20 cellular contexts compared by ENCODE assay signal in genomic region chr10:14906765-14907164, GRCh38. TPM values are rescaled to one million over a fixed set of nuclear protein-coding genes. Genes with fewer than 3 reads are reported as not detected.
DNase-seq lines count a peak whose midpoint lies in the region; ATAC-seq, FAIRE-seq and TF ChIP-seq lines count a peak whose summit lies in the region.
"Had no signal": no experiment of that assay in that cellular context is flagged by ENCODE, and none has a peak within 500 bp of the region (broad histone marks: within the 10 kb centered on the region; RNA-seq: fewer than 3 reads in every experiment).

No MANE protein-coding gene starts in this region.

- peaks cover 7% of the 10 kb centered on the region for H3K9me3 Mint-ChIP-seq in CD8-positive, alpha-beta T cell
- H3K9me3 Mint-ChIP-seq in naive thymus-derived CD4-positive, alpha-beta T cell = peaks cover 0 to 14% (median 2%) of the 10 kb centered on the region in 11 donors

- H3K4me3 Mint-ChIP-seq in CD8-positive, alpha-beta T cell = no peak overlapping the region
- no peak overlapping the region for H3K4me3 Mint-ChIP-seq in naive thymus-derived CD4-positive, alpha-beta T cell
- H3K4me3 Mint-ChIP-seq: CD4-positive, alpha-beta memory T cell had no signal

- peaks cover 31% of the 10 kb centered on the region for H3K36me3 ChIP-seq in CD8-positive, alpha-beta T cell (ENCODE audit: insufficient read depth, low read length)
- peaks cover 72 to 96% of the 10 kb centered on the region in 2 experiments for H3K36me3 ChIP-seq in HEK293 (ENCODE audit: control insufficient read depth in 2 of 2, insufficient read depth in 1 of 2, low read length in 2 of 2)
- peaks cover 6 to 37% (median 22%) of the 10 kb centered on the region in 3 experiments for H3K36me3 ChIP-seq in naive thymus-derived CD4-positive, alpha-beta T cell (ENCODE audit: control insufficient read depth in 2 of 3, insufficient read depth in 3 of 3, low read length in 3 of 3)

- POLR2A ChIA-PET in CD8-positive, alpha-beta T cell (lab: Charles Lee) = no interaction called here
- POLR2A ChIA-PET in HEK293 (lab: Yijun Ruan, JAX) = no interaction called here
- POLR2A ChIA-PET in naive thymus-derived CD4-positive, alpha-beta T cell (lab: Charles Lee) = interaction anchor here (0.6 kb wide), 1 partner anchor 28 kb away, joined by 3 read pairs; the partner anchor contains the start of gene SUV39H2

- peaks cover 50% of the 10 kb centered on the region for H3K36me3 Mint-ChIP-seq in CD8-positive, alpha-beta T cell
- peaks cover 24 to 46% (median 44%) of the 10 kb centered on the region in 5 donors for H3K36me3 Mint-ChIP-seq in naive thymus-derived CD4-positive, alpha-beta T cell

- DNase-seq in CD8-positive, alpha-beta T cell = no peak
- DNase-seq in GM12892 (ENCODE audit: insufficient read length) (no peak), anterior cingulate cortex (lab: John Stamatoyannopoulos, UW) (no peak), DMS114 treated with DMSO at 0.1 percent for 48 hours (lab: John Stamatoyannopoulos, UW; ENCODE audit: unreplicated experiment) (no peak), NCI-H1436 treated with DMSO at 0.1 percent for 48 hours (lab: John Stamatoyannopoulos, UW) (no peak)
- no peak for DNase-seq in naive thymus-derived CD4-positive, alpha-beta T cell
- DNase-seq: ACHN; BE2C; C1 segment of cervical spinal cord; Calu3; CD4-positive, alpha-beta memory T cell; DMS53; DND-41; EL; GOT3; H7 had no signal

- no peak for TF ChIP-seq CTCF in CD8-positive, alpha-beta T cell (IDR thresholded peaks at IDR 0.05)
- no peak for TF ChIP-seq CTCF in HEK293 (tag by site-specific recombination; IDR thresholded peaks at IDR 0.05)

- ATAC-seq in CD8-positive, alpha-beta T cell = no peak
- ATAC-seq in naive thymus-derived CD4-positive, alpha-beta T cell = no peak

- no peak overlapping the region for H3K4me3 ChIP-seq in CD8-positive, alpha-beta T cell (ENCODE audit: low read depth, low read length)
- no peak overlapping the region for H3K4me3 ChIP-seq in HEK293 (ENCODE audit: low read depth, low read length)
- no peak overlapping the region for H3K4me3 ChIP-seq in naive thymus-derived CD4-positive, alpha-beta T cell (ENCODE audit: low read length)

- FAIRE-seq in GM12892 (lab: Jason Lieb, UNC) = peak; percentile 51
- FAIRE-seq: A204.1 had no signal

- intact Hi-C loops in CD8-positive, alpha-beta T cell (cut with DNase I, micrococcal nuclease) = loop anchor here in 1 of 2 experiments (5.0 kb wide), 1 partner anchor 46 kb away; the partner anchor contains the start of gene DCLRE1C
- intact Hi-C loops in naive thymus-derived CD4-positive, alpha-beta T cell (cut with micrococcal nuclease) = no loop called here

- peaks cover 13% of the 10 kb centered on the region for H3K4me1 Mint-ChIP-seq in CD8-positive, alpha-beta T cell (ENCODE audit: low read depth)
- peaks cover 0 to 33% (median 19%) of the 10 kb centered on the region in 7 donors for H3K4me1 Mint-ChIP-seq in naive thymus-derived CD4-positive, alpha-beta T cell

- TF ChIP-seq POLR2A in GM12892 (IDR thresholded peaks at IDR 0.05; ENCODE audit: low read depth, low read length) = no peak

- no peaks in the 10 kb centered on the region for H3K27me3 Mint-ChIP-seq in CD8-positive, alpha-beta T cell (ENCODE audit: low read depth)
- H3K27me3 Mint-ChIP-seq in naive thymus-derived CD4-positive, alpha-beta T cell = no peaks in the 10 kb centered on the region
- H3K27me3 Mint-ChIP-seq: CD4-positive, alpha-beta memory T cell had no signal

- H3K9me3 ChIP-seq in CD8-positive, alpha-beta T cell (ENCODE audit: low read length) = no peaks in the 10 kb centered on the region
- no peaks in the 10 kb centered on the region for H3K9me3 ChIP-seq in HEK293 (ENCODE audit: control insufficient read depth, insufficient read depth, low read depth, low read length)
- no peaks in the 10 kb centered on the region for H3K9me3 ChIP-seq in naive thymus-derived CD4-positive, alpha-beta T cell (ENCODE audit: control insufficient read depth in 2 of 3, low read length in 3 of 3)
- H3K9me3 ChIP-seq: BE2C had no signal

- H3K27ac Mint-ChIP-seq in CD8-positive, alpha-beta T cell = peak overlapping the region; percentile 10
- H3K27ac Mint-ChIP-seq in naive thymus-derived CD4-positive, alpha-beta T cell = peak overlapping the region in 5 of 9 donors; percentile 9 to 80 (median 62)

- H3K27ac ChIP-seq in CD8-positive, alpha-beta T cell (ENCODE audit: low read depth, low read length) = no peak overlapping the region
- no peak overlapping the region for H3K27ac ChIP-seq in HEK293 (ENCODE audit: extremely low read depth, low read depth, low read length)
- H3K27ac ChIP-seq in naive thymus-derived CD4-positive, alpha-beta T cell (ENCODE audit: low read depth, low read length) = no peak overlapping the region

- CTCF ChIA-PET in CD8-positive, alpha-beta T cell (lab: Charles Lee) = no interaction called here
- CTCF ChIA-PET in HEK293 (lab: Yijun Ruan, JAX) = interaction anchor here (0.6 kb wide), 1 partner anchor 20 kb away, joined by 4 read pairs; no protein-coding TSS in a partner anchor
- CTCF ChIA-PET in naive thymus-derived CD4-positive, alpha-beta T cell (lab: Charles Lee) = interaction anchor here (0.6 kb wide), 2 partner anchors 343 to 449 kb away, joined by 3 to 5 read pairs; no protein-coding TSS in a partner anchor

- no peaks in the 10 kb centered on the region for H3K27me3 ChIP-seq in CD8-positive, alpha-beta T cell (ENCODE audit: insufficient read depth, low read length)
- H3K27me3 ChIP-seq in naive thymus-derived CD4-positive, alpha-beta T cell (ENCODE audit: control insufficient read depth in 2 of 2, insufficient read depth in 2 of 2, low read length in 2 of 2) = no peaks in the 10 kb centered on the region
- H3K27me3 ChIP-seq: BE2C had no signal

- H3K4me1 ChIP-seq in CD8-positive, alpha-beta T cell (ENCODE audit: insufficient read depth, low read length) = no peaks in the 10 kb centered on the region
- no peaks in the 10 kb centered on the region for H3K4me1 ChIP-seq in HEK293 (ENCODE audit: control insufficient read depth, insufficient read depth, low read length)
- peaks cover 0 to 4% of the 10 kb centered on the region in 2 donors for H3K4me1 ChIP-seq in naive thymus-derived CD4-positive, alpha-beta T cell (ENCODE audit: control insufficient read depth in 2 of 2, insufficient read depth in 2 of 2, low read length in 2 of 2)
- H3K4me1 ChIP-seq: BE2C had no signal

TF ChIP-seq in HEK293, 187 proteins besides CTCF, POLR2A, EP300 and RAD21:
- TF ChIP-seq ZNF530 (tag by site-specific recombination; IDR thresholded peaks at IDR 0.05; ENCODE audit: low read depth) = no peak
- no peak for TF ChIP-seq ZNF660 (tag by site-specific recombination; IDR thresholded peaks at IDR 0.05)
- no peak for TF ChIP-seq ZFP3 (tag by site-specific recombination; IDR thresholded peaks at IDR 0.05; ENCODE audit: low read depth)
- no peak for TF ChIP-seq IKZF3 (tag by site-specific recombination; IDR thresholded peaks at IDR 0.05)
- peak; percentile 64; the same call in 1 of the 2 replicates for TF ChIP-seq ZNF121 (tag by site-specific recombination; IDR thresholded peaks at IDR 0.05)
- no peak for TF ChIP-seq INSM2 (tag by site-specific recombination; IDR thresholded peaks at IDR 0.05)
- TF ChIP-seq ZNF610 (tag by site-specific recombination; IDR thresholded peaks at IDR 0.05; ENCODE audit: borderline replicate concordance) = no peak

RNA-seq across cellular contexts. Expression of gene SUV39H2, which starts 28.1 kb away (rescaled TPM):
- 1 to 10 TPM; 2.6 to 3.1 TPM for total RNA-seq in CD8-positive, alpha-beta T cell
- 19.8 TPM for polyA plus RNA-seq in GM12892 (2012; ENCODE audit: missing spikeins)
- total RNA-seq in naive thymus-derived CD4-positive, alpha-beta T cell = 10 to 100 TPM in 1 of 5 experiments, 1 to 10 TPM in 4; 2.4 to 25.0 (median 6.8) TPM
- polyA plus RNA-seq in naive thymus-derived CD4-positive, alpha-beta T cell = 1 to 10 TPM; 6.4 to 7.2 TPM

RNA-seq across cellular contexts. Expression of gene DCLRE1C, which starts 47.1 kb away (rescaled TPM):
- total RNA-seq in CD8-positive, alpha-beta T cell = 10 to 100 TPM; 15.1 to 15.9 TPM
- polyA plus RNA-seq in GM12892 (2012; ENCODE audit: missing spikeins) = 13.2 TPM
- 10 to 100 TPM; 16.4 to 38.7 (median 24.2) TPM for total RNA-seq in naive thymus-derived CD4-positive, alpha-beta T cell
- 10 to 100 TPM; 18.1 to 32.1 TPM for polyA plus RNA-seq in naive thymus-derived CD4-positive, alpha-beta T cell

RNA-seq across cellular contexts. Expression of gene MEIG1, which starts 52.4 kb away (rescaled TPM):
- total RNA-seq in CD8-positive, alpha-beta T cell = not detected
- polyA plus RNA-seq in GM12892 (2012; ENCODE audit: missing spikeins) = not detected
- 1 to 10 TPM in 2 of 5 experiments, not detected in 3; 1.2 to 1.9 TPM for total RNA-seq in naive thymus-derived CD4-positive, alpha-beta T cell
- 1 to 10 TPM in 1 of 2 donors, not detected in 1; 1.3 TPM for polyA plus RNA-seq in naive thymus-derived CD4-positive, alpha-beta T cell
- total RNA-seq: Calu3; CD4-positive, alpha-beta memory T cell; G401; H7; HT-29 had no signal
